In genomic region chr16:17134586-17134985, GRCh38 we compare ENCODE assay signal across 12 cellular contexts.
DNase-seq lines count a peak whose midpoint lies in the region; ATAC-seq lines count a peak whose summit lies in the region.
"Had no signal": no experiment of that assay in that cellular context is flagged by ENCODE, and none has a peak within 500 bp of the region (broad histone marks: within the 10 kb centered on the region; RNA-seq: fewer than 3 reads in every experiment).

No MANE protein-coding gene starts in this region.

- peak; percentile 70 for ATAC-seq in GM18499 (IDR thresholded peaks at IDR 0.05; ENCODE audit: insufficient read depth, unreplicated experiment)
- ATAC-seq in GM19455 (IDR thresholded peaks at IDR 0.05; ENCODE audit: unreplicated experiment): peak; percentile 87
- ATAC-seq in HG02938 (IDR thresholded peaks at IDR 0.05; ENCODE audit: unreplicated experiment): peak; percentile 91
- ATAC-seq in T-helper 17 cell: no peak
- no peak for ATAC-seq in GM18870 (IDR thresholded peaks at IDR 0.05; ENCODE audit: unreplicated experiment)
- ATAC-seq: pancreas had no signal

- H3K27me3 Mint-ChIP-seq in T-helper 17 cell: no peaks in the 10 kb centered on the region
- H3K27me3 Mint-ChIP-seq in activated T-helper 1 cell treated with anti-CD3 and anti-CD28 coated beads, Interleukin-12 subunit alpha, Interleukin-12 subunit beta, Interleukin-2, Interleukin-4 antibody, amounts not matched to agents 30 ng/mL and 10 ng/mL and 1 ng/mL, durations not matched to agents 14 hours and 24 hours and 36 hours (ENCODE audit: insufficient read depth): no peaks in the 10 kb centered on the region
- H3K27me3 Mint-ChIP-seq: activated CD4-positive, alpha-beta memory T cell treated with anti-CD3 and anti-CD28 coated beads for 36 hours had no signal

- no peak overlapping the region for H3K4me3 Mint-ChIP-seq in T-helper 17 cell
- no peak overlapping the region for H3K4me3 Mint-ChIP-seq in activated T-helper 1 cell treated with anti-CD3 and anti-CD28 coated beads, Interleukin-12 subunit alpha, Interleukin-12 subunit beta, Interleukin-2, Interleukin-4 antibody, amounts not matched to agents 30 ng/mL and 10 ng/mL and 1 ng/mL, durations not matched to agents 14 hours and 24 hours and 36 hours
- H3K4me3 Mint-ChIP-seq: activated CD4-positive, alpha-beta memory T cell treated with anti-CD3 and anti-CD28 coated beads for 36 hours; activated naive CD4-positive, alpha-beta T cell treated with anti-CD3 and anti-CD28 coated beads for 36 hours had no signal

- H3K27ac Mint-ChIP-seq in T-helper 17 cell: peak overlapping the region; percentile 78
- H3K27ac Mint-ChIP-seq in activated T-helper 1 cell treated with anti-CD3 and anti-CD28 coated beads, Interleukin-12 subunit alpha, Interleukin-12 subunit beta, Interleukin-2, Interleukin-4 antibody, amounts not matched to agents 30 ng/mL and 10 ng/mL and 1 ng/mL, durations not matched to agents 14 hours and 24 hours and 36 hours: no peak overlapping the region
- H3K27ac Mint-ChIP-seq: activated CD4-positive, alpha-beta memory T cell treated with anti-CD3 and anti-CD28 coated beads for 36 hours; activated naive CD4-positive, alpha-beta T cell treated with anti-CD3 and anti-CD28 coated beads for 36 hours had no signal

- DNase-seq in T-helper 17 cell: no peak
- DNase-seq in DMS 273 (lab: John Stamatoyannopoulos, UW; ENCODE audit: unreplicated experiment): no peak
- no peak for DNase-seq in T-helper 1 cell
- no peak for DNase-seq in activated T-helper 1 cell treated with anti-CD3 and anti-CD28 coated beads, Interleukin-12 subunit alpha, Interleukin-12 subunit beta, Interleukin-2, Interleukin-4 antibody, amounts not matched to agents 30 ng/mL and 10 ng/mL and 1 ng/mL, durations not matched to agents 14 hours and 24 hours and 36 hours (ENCODE audit: low spot score)
- DNase-seq: activated CD4-positive, alpha-beta memory T cell treated with anti-CD3 and anti-CD28 coated beads for 36 hours; activated naive CD4-positive, alpha-beta T cell treated with anti-CD3 and anti-CD28 coated beads for 36 hours; DND-41; pancreas had no signal

- H3K36me3 Mint-ChIP-seq in T-helper 17 cell (ENCODE audit: low read depth): peaks cover 28% of the 10 kb centered on the region
- peaks cover 37% of the 10 kb centered on the region for H3K36me3 Mint-ChIP-seq in activated T-helper 1 cell treated with anti-CD3 and anti-CD28 coated beads, Interleukin-12 subunit alpha, Interleukin-12 subunit beta, Interleukin-2, Interleukin-4 antibody, amounts not matched to agents 30 ng/mL and 10 ng/mL and 1 ng/mL, durations not matched to agents 14 hours and 24 hours and 36 hours (ENCODE audit: low read depth)

- H3K4me1 Mint-ChIP-seq in T-helper 17 cell: peaks cover 16% of the 10 kb centered on the region
- peaks cover 7% of the 10 kb centered on the region for H3K4me1 Mint-ChIP-seq in activated T-helper 1 cell treated with anti-CD3 and anti-CD28 coated beads, Interleukin-12 subunit alpha, Interleukin-12 subunit beta, Interleukin-2, Interleukin-4 antibody, amounts not matched to agents 30 ng/mL and 10 ng/mL and 1 ng/mL, durations not matched to agents 14 hours and 24 hours and 36 hours (ENCODE audit: low read depth)

- no peaks in the 10 kb centered on the region for H3K9me3 ChIP-seq in T-helper 17 cell (ENCODE audit: control insufficient read depth, low read length, poor library complexity, severe bottlenecking)
- H3K9me3 ChIP-seq: pancreas had no signal

- no peaks in the 10 kb centered on the region for H3K9me3 Mint-ChIP-seq in activated T-helper 1 cell treated with anti-CD3 and anti-CD28 coated beads, Interleukin-12 subunit alpha, Interleukin-12 subunit beta, Interleukin-2, Interleukin-4 antibody, amounts not matched to agents 30 ng/mL and 10 ng/mL and 1 ng/mL, durations not matched to agents 14 hours and 24 hours and 36 hours
- H3K9me3 Mint-ChIP-seq: activated CD4-positive, alpha-beta memory T cell treated with anti-CD3 and anti-CD28 coated beads for 36 hours; activated naive CD4-positive, alpha-beta T cell treated with anti-CD3 and anti-CD28 coated beads for 36 hours had no signal

- intact Hi-C loops in activated T-helper 1 cell treated with anti-CD3 and anti-CD28 coated beads, Interleukin-12 subunit alpha, Interleukin-12 subunit beta, Interleukin-2, Interleukin-4 antibody, amounts not matched to agents 30 ng/mL and 10 ng/mL and 1 ng/mL, durations not matched to agents 14 hours and 24 hours and 36 hours (cut with micrococcal nuclease): no loop called here

Comparison
In these comparisons a context has a peak if more than half of its experiments do, and no peak if none do; other contexts are left out.
1. ATAC-seq: peak in GM18499 (single experiment), GM19455 (single experiment) and HG02938 (single experiment); none in T-helper 17 cell (single experiment) and GM18870 (single experiment).